Comparison of ENCODE assay signal across 1 cellular context in genomic region chr16:11799017-11799381, GRCh38.
TF ChIP-seq lines count a peak whose summit lies in the region.

No MANE protein-coding gene starts in this region.

TF ChIP-seq in K562, 482 proteins besides CTCF, POLR2A, EP300 and RAD21:
- no peak for TF ChIP-seq FOXK2 (conservative IDR thresholded peaks at IDR 0.05 in 1 of 2, IDR thresholded peaks at IDR 0.05 in 1 of 2; ENCODE audit: low read depth in 2 of 2)
- 0 out of 4 replicates have a peak, but pooled peaks of 1 of the 2 experiments have one; percentile 15 for TF ChIP-seq TEAD1 (CRISPR knock-in tag; IDR thresholded peaks at IDR 0.05)
- TF ChIP-seq ZNF592 (IDR thresholded peaks at IDR 0.05): 0 out of 2 replicates have a peak, but pooled peaks have one; percentile 1
- TF ChIP-seq AFF4 (CRISPR knock-in tag; IDR thresholded peaks at IDR 0.05): peak; percentile 30; the same call in 1 of the 2 replicates
- TF ChIP-seq SAFB2 (IDR thresholded peaks at IDR 0.05; ENCODE audit: borderline replicate concordance, low read depth, low read length, severe bottlenecking): no peak
